ENCODE assay signal across 21 cellular contexts in the genomic region with DNA sequence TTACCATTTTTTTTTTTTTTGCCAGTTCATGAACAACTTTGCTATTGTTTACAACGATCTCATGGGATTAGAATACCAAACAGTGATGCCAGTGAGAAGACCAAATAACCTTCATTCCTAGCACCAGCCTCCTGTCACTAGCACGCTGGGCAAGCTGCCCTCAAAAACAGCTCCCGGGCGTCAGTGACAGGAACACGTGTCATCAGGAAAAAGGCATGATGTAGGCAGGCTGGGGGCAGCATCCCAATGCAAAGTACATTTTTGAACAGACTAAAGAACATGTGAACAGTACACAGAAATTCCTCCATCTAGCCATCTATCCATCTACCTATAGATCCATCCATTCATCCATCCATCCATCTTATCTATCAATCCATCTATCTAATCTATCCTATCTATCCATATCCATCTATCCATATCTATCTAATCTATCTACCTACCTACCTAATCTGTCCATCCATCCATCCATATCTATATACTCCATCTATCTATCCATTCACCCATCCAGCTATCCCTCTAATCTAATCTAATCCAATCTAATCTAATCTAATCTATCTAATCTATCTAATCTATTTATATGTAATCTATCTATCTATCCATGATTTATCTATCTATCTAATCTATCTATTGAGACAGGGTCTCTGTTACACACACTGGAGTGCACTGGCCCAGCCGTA.
A peak's percentile ranks its signal among the peaks of the same experiment; 100 is the strongest.
DNase-seq lines count a peak whose midpoint lies in the region; ATAC-seq and TF ChIP-seq lines count a peak whose summit lies in the region.
"Had no signal": no experiment of that assay in that cellular context is flagged by ENCODE, and none has a peak within 500 bp of the region (broad histone marks: within the 10 kb centered on the region; RNA-seq: fewer than 3 reads in every experiment).

No MANE protein-coding gene starts in this region.

- no peak overlapping the region for H3K27ac ChIP-seq in RWPE2 (ENCODE audit: poor library complexity, severe bottlenecking)
- H3K27ac ChIP-seq: PC-9 had no signal

- H3K36me3 ChIP-seq in RWPE2 (ENCODE audit: low read depth) = no peaks in the 10 kb centered on the region
- H3K36me3 ChIP-seq: HAP-1 had no signal

- H3K4me1 Mint-ChIP-seq in endothelial cell (ENCODE audit: unreplicated experiment) = peaks cover 63% of the 10 kb centered on the region
- peaks cover 6% of the 10 kb centered on the region for H3K4me1 Mint-ChIP-seq in progenitor cell of endocrine pancreas (ENCODE audit: low read depth)

- intact Hi-C loops in left cardiac atrium (cut with DNase I) (no loop called here), cardiac septum (cut with DNase I) (no loop called here)

- H3K27me3 ChIP-seq in RWPE2 (ENCODE audit: insufficient read depth, poor library complexity, severe bottlenecking) = no peaks in the 10 kb centered on the region

- H3K4me3 ChIP-seq in RWPE2 (ENCODE audit: severe bottlenecking) = no peak overlapping the region
- H3K4me3 ChIP-seq: HAP-1, PC-9 had no signal

- DNase-seq in left cardiac atrium (peak; percentile 37), cardiac septum (ENCODE audit: low spot score) (no peak), RWPE2 (ENCODE audit: low spot score) (peak; percentile 28), endothelial cell (ENCODE audit: low spot score) (no peak), progenitor cell of endocrine pancreas (ENCODE audit: low spot score, unreplicated experiment) (no peak), COLO668 (lab: John Stamatoyannopoulos, UW; ENCODE audit: unreplicated experiment) (no peak), LoVo (ENCODE audit: low spot score) (no peak)
- DNase-seq: HFFc6, Kasumi-1, MV-4-11, NCI-H1105, NCI-H1436 treated with DMSO at 0.1 percent for 48 hours, NCI-H187 treated with DMSO at 0.1 percent for 48 hours, NCI-H2107, NCI-H446, NCI-H524 treated with DMSO at 0.1 percent for 48 hours, PC-9, SHP77 treated with DMSO at 0.1 percent for 48 hours, SK-N-SH, SW 1271 had no signal

- no peaks in the 10 kb centered on the region for H3K9me3 ChIP-seq in RWPE2 (ENCODE audit: severe bottlenecking)
- H3K9me3 ChIP-seq: HAP-1, SK-N-SH had no signal

- no peak for TF ChIP-seq CTCF in RWPE2 (IDR thresholded peaks at IDR 0.05; ENCODE audit: poor library complexity, severe bottlenecking)
- no peak for TF ChIP-seq CTCF in endothelial cell (IDR thresholded peaks at IDR 0.05; ENCODE audit: unreplicated experiment)
- TF ChIP-seq CTCF in progenitor cell of endocrine pancreas (IDR thresholded peaks at IDR 0.05; ENCODE audit: unreplicated experiment) = no peak

- ATAC-seq in left cardiac atrium = peak; percentile 39 to 59
- ATAC-seq in RWPE2 (ENCODE audit: low read depth) = no peak

- peak overlapping the region; percentile 8 for H3K4me3 Mint-ChIP-seq in endothelial cell (ENCODE audit: unreplicated experiment)
- H3K4me3 Mint-ChIP-seq in progenitor cell of endocrine pancreas (ENCODE audit: low read depth) = no peak overlapping the region
- H3K4me3 Mint-ChIP-seq: HFFc6 had no signal

- H3K27ac Mint-ChIP-seq in endothelial cell (ENCODE audit: unreplicated experiment) (peak overlapping the region; percentile 100), progenitor cell of endocrine pancreas (peak overlapping the region; percentile 61)
- H3K27ac Mint-ChIP-seq: HFFc6 had no signal

- H3K36me3 Mint-ChIP-seq in endothelial cell (ENCODE audit: low read depth, unreplicated experiment) (peaks cover 5% of the 10 kb centered on the region), progenitor cell of endocrine pancreas (ENCODE audit: insufficient read depth) (peaks cover 2% of the 10 kb centered on the region)

- H3K27me3 Mint-ChIP-seq in endothelial cell (ENCODE audit: unreplicated experiment) (peaks cover 13% of the 10 kb centered on the region), progenitor cell of endocrine pancreas (no peaks in the 10 kb centered on the region)

- no peaks in the 10 kb centered on the region for H3K4me1 ChIP-seq in RWPE2 (ENCODE audit: insufficient read depth, poor library complexity, severe bottlenecking)
- H3K4me1 ChIP-seq: HAP-1 had no signal

- H3K9me3 Mint-ChIP-seq in endothelial cell (ENCODE audit: unreplicated experiment) (no peaks in the 10 kb centered on the region), progenitor cell of endocrine pancreas (ENCODE audit: low read depth) (no peaks in the 10 kb centered on the region)

Comparison
In these comparisons a context has a peak if more than half of its experiments do, and no peak if none do; other contexts are left out.
1. DNase-seq: peak in left cardiac atrium (single experiment) and RWPE2 (single experiment); none in cardiac septum (single experiment), endothelial cell (single experiment), progenitor cell of endocrine pancreas (single experiment), COLO668 (single experiment) and LoVo (single experiment).